In genomic region chr2:1010373-1011017, GRCh38 we compare ENCODE assay signal across 13 cellular contexts. TPM values are rescaled to one million over a fixed set of nuclear protein-coding genes. Genes with fewer than 3 reads are reported as not detected.
DNase-seq lines count a peak whose midpoint lies in the region; ATAC-seq and TF ChIP-seq lines count a peak whose summit lies in the region.
"Had no signal": no experiment of that assay in that cellular context is flagged by ENCODE, and none has a peak within 500 bp of the region (broad histone marks: within the 10 kb centered on the region; RNA-seq: fewer than 3 reads in every experiment).

No MANE protein-coding gene starts in this region.

- H4K8ac ChIP-seq in mesenchymal stem cell (ENCODE audit: low read length): no peak overlapping the region

- no peak overlapping the region for H3K23ac ChIP-seq in mesenchymal stem cell (ENCODE audit: low read length in 2 of 2)

- TF ChIP-seq POLR2A in NB4 (IDR thresholded peaks at IDR 0.05; ENCODE audit: extremely low read depth, insufficient read length) (no peak), sigmoid colon (IDR thresholded peaks at IDR 0.05) (no peak)

- H3K4me2 ChIP-seq in mesenchymal stem cell (ENCODE audit: low read length, poor library complexity, severe bottlenecking): no peak overlapping the region

- H3K4me3 ChIP-seq in NB4 (ENCODE audit: low read depth, low read length): no peak overlapping the region
- no peak overlapping the region for H3K4me3 ChIP-seq in sigmoid colon
- H3K4me3 ChIP-seq in mesenchymal stem cell (ENCODE audit: insufficient read depth in 1 of 2, low read depth in 1 of 2, low read length in 2 of 2): no peak overlapping the region
- H3K4me3 ChIP-seq: GM12878 had no signal

- no peak overlapping the region for H3K18ac ChIP-seq in mesenchymal stem cell (ENCODE audit: low read depth in 1 of 2, low read length in 2 of 2)

- H2AFZ ChIP-seq in mesenchymal stem cell (ENCODE audit: low read depth, low read length): no peak overlapping the region

- no peaks in the 10 kb centered on the region for H3K27me3 ChIP-seq in sigmoid colon
- H3K27me3 ChIP-seq in mesenchymal stem cell (ENCODE audit: control insufficient read depth in 1 of 2, insufficient read depth in 1 of 2, low read length in 2 of 2): peaks cover 0 to 2% of the 10 kb centered on the region in 2 experiments

- H3K4me1 ChIP-seq in sigmoid colon: no peaks in the 10 kb centered on the region
- H3K4me1 ChIP-seq in mesenchymal stem cell (ENCODE audit: control insufficient read depth, insufficient read depth, low read depth, low read length): no peaks in the 10 kb centered on the region

- no peak overlapping the region for H2AK5ac ChIP-seq in mesenchymal stem cell (ENCODE audit: low read length, severe bottlenecking)

- H2BK5ac ChIP-seq in mesenchymal stem cell (ENCODE audit: low read depth, low read length, poor library complexity, severe bottlenecking): no peak overlapping the region

- no peak for ATAC-seq in GM18498 (IDR thresholded peaks at IDR 0.05; ENCODE audit: unreplicated experiment)
- ATAC-seq: GM12878 had no signal

- no peak overlapping the region for H2BK120ac ChIP-seq in mesenchymal stem cell (ENCODE audit: low read depth, low read length)

- no peak overlapping the region for H2BK12ac ChIP-seq in mesenchymal stem cell (ENCODE audit: low read length in 2 of 2)

- no peak overlapping the region for H3K14ac ChIP-seq in mesenchymal stem cell (ENCODE audit: low read length in 2 of 2)

- in situ Hi-C loops in Caki2 (cut with HindIII; ENCODE audit: low pct_unique_long_range_greater_than_20kb, low sequenced_read_pairs): no loop called here

- 26 to 29% methylated on average over 8 of the region's 8 CpGs for WGBS in sigmoid colon, 2 donors
- whole genome bisulfite sequencing in mesenchymal stem cell: 58% methylated on average over 8 of the region's 8 CpGs

- H3K79me1 ChIP-seq in mesenchymal stem cell (replicated peaks; ENCODE audit: low read length, poor library complexity, severe bottlenecking): no peaks in the 10 kb centered on the region

- no peak for TF ChIP-seq CTCF in NB4 (IDR thresholded peaks at IDR 0.05; ENCODE audit: low read depth, low read length)
- no peak for TF ChIP-seq CTCF in sigmoid colon (IDR thresholded peaks at IDR 0.05)

- DNase-seq in Caki2 (ENCODE audit: low read depth): peak; percentile 54
- peak; percentile 46 for DNase-seq in NB4 (ENCODE audit: low read depth)
- DNase-seq in RPMI7951 (ENCODE audit: low read depth): peak; percentile 18
- peak; percentile 74 for DNase-seq in left kidney (ENCODE audit: low read depth, low spot score)
- no peak for DNase-seq in activated CD4-positive, alpha-beta T cell treated with anti-CD3 and anti-CD28 coated beads, Interleukin-2, amount 50 U/mL, for 1 hour
- no peak for DNase-seq in sigmoid colon
- no peak for DNase-seq in mesenchymal stem cell
- DNase-seq: activated T-cell treated with anti-CD3 and anti-CD28 coated beads, Interleukin-2, amount 50 U/mL, for 1 hour; IMR-90; mammary epithelial cell had no signal

- H2BK15ac ChIP-seq in mesenchymal stem cell (ENCODE audit: low read depth, poor library complexity, severe bottlenecking): no peak overlapping the region

- H3K27ac ChIP-seq in sigmoid colon (no peak overlapping the region), mesenchymal stem cell (ENCODE audit: low read length, poor library complexity, severe bottlenecking) (no peak overlapping the region)

- no peak overlapping the region for H3K4ac ChIP-seq in mesenchymal stem cell (ENCODE audit: low read depth in 1 of 2, low read length in 2 of 2)

- H4K91ac ChIP-seq in mesenchymal stem cell (ENCODE audit: low read length): no peak overlapping the region

- no peak overlapping the region for H3K9ac ChIP-seq in mesenchymal stem cell (ENCODE audit: low read length)

- intact Hi-C loops in sigmoid colon (cut with DNase I): no loop called here

- H3K36me3 ChIP-seq in sigmoid colon (no peaks in the 10 kb centered on the region), mesenchymal stem cell (ENCODE audit: control insufficient read depth in 1 of 2, insufficient read depth in 2 of 2, low read depth in 1 of 2, low read length in 2 of 2) (no peaks in the 10 kb centered on the region)

- H3K9me3 ChIP-seq in sigmoid colon (no peaks in the 10 kb centered on the region), mesenchymal stem cell (ENCODE audit: control insufficient read depth, low read length) (no peaks in the 10 kb centered on the region)

- no peak for TF ChIP-seq EP300 in sigmoid colon (IDR thresholded peaks at IDR 0.05)

RNA-seq across cellular contexts. Expression of gene SNTG2, which starts 59.8 kb away (rescaled TPM):
- not detected in 2 replicates for total RNA-seq in Caki2 (2014; rRNA removed; shearing (Covaris generic); ENCODE audit: low replicate concordance)
- not detected in 2 replicates for total RNA-seq in RPMI7951 (2014; rRNA removed; shearing (Covaris generic))
- 1 to 10 TPM in 3 of 4 donors, under 1 TPM in 1; 0.99 to 5.2 (median 3.0) TPM for total RNA-seq in sigmoid colon
- polyA plus RNA-seq in sigmoid colon: under 1 TPM in 2 of 3 donors, not detected in 1; 0.60 to 0.66 TPM
- 0.15 TPM for polyA plus RNA-seq in mesenchymal stem cell (2013, experiment 1 of 2)
- 0.08 TPM for polyA plus RNA-seq in mesenchymal stem cell (2013, experiment 2 of 2)
- total RNA-seq: GM12878, mammary epithelial cell had no signal
- polyA plus RNA-seq: CD14-positive monocyte, GM12878, mammary epithelial cell had no signal

Comparison
In these comparisons a context has a peak if more than half of its experiments do, and no peak if none do; other contexts are left out.
1. DNase-seq: peak in Caki2 (single experiment), NB4 (single experiment), RPMI7951 (single experiment) and left kidney (single experiment); none in activated CD4-positive, alpha-beta T cell treated with anti-CD3 and anti-CD28 coated beads, Interleukin-2, amount 50 U/mL, for 1 hour (single experiment), sigmoid colon (single experiment) and mesenchymal stem cell (single experiment).